In the genomic region with DNA sequence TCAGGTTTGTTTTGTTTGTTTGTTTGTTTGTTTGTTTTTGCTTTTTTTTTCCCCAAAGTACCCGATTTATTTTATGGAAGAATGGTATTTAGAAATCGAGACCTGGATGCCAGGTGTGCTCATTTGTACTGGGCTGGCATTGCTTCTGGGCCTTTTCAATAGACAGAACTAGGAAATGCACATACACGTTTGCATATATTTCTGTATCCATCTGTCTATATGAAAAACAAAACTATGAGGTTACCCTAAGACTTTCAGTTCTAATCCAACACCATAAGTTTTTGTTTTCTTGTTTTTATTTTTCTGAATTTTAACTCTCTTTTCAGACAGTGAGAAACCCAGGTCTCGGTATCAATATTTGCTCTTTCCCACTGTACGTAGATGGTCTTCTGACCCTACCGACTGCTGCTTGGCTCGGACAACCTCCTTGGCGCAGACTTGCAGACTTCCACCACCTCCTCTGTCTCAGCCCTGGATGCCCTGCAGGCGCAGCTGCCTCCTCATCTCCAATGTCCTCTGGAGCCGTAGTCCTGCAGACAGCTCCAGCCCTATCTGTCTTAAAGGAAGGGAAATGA, we compare ENCODE assay signal across 16 cellular contexts.
"Had no signal": no experiment of that assay in that cellular context is flagged by ENCODE, and none has a peak within 500 bp of the region (broad histone marks: within the 10 kb centered on the region; RNA-seq: fewer than 3 reads in every experiment).

No MANE protein-coding gene starts in this region.

- DNase-seq: activated CD4-positive, alpha-beta T cell treated with anti-CD3 and anti-CD28 coated beads, Interleukin-2, amount 10 ng/mL, durations not matched to agents 24 days and 14 days; activated naive CD4-positive, alpha-beta T cell treated with Interleukin-2 at 50 U/mL for 16 hours; activated naive CD8-positive, alpha-beta T cell treated with anti-CD3 and anti-CD28 coated beads, Interleukin-2, amount 50 U/mL, for 24 hours; colonic mucosa; effector CD4-positive, alpha-beta T cell; foreskin keratinocyte; head of caudate nucleus; mucosa of descending colon; naive thymus-derived CD8-positive, alpha-beta T cell; stimulated activated CD4-positive, alpha-beta T cell treated with anti-CD3 and anti-CD28 coated beads, Interleukin-4, amount 100 ng/mL, for 4 hours; stimulated activated naive CD8-positive, alpha-beta T cell treated with anti-CD3 and anti-CD28 coated beads, Interleukin-15, amount 100 ng/mL, for 72 hours had no signal

- H3K4me3 ChIP-seq: ascending aorta, colonic mucosa, mucosa of descending colon, right atrium auricular region, skin epidermis, thoracic aorta had no signal

- ATAC-seq: activated naive CD8-positive, alpha-beta T cell treated with anti-CD3 and anti-CD28 coated beads, Interleukin-2, amount 50 U/mL, for 24 hours; foreskin keratinocyte; mucosa of descending colon; naive thymus-derived CD8-positive, alpha-beta T cell; stimulated activated naive CD8-positive, alpha-beta T cell treated with anti-CD3 and anti-CD28 coated beads, Interleukin-15, amount 100 ng/mL, for 72 hours had no signal

- H3K36me3 ChIP-seq: ascending aorta, colonic mucosa, right atrium auricular region, thoracic aorta had no signal

- H3K27ac ChIP-seq: ascending aorta, colonic mucosa, foreskin keratinocyte, right atrium auricular region, skin epidermis, thoracic aorta had no signal

- H3K27me3 ChIP-seq: ascending aorta, colonic mucosa, foreskin keratinocyte, right atrium auricular region had no signal

- FAIRE-seq: endothelial cell of umbilical vein had no signal

- H3K4me1 ChIP-seq: ascending aorta, colonic mucosa, right atrium auricular region had no signal

- H3K9me3 ChIP-seq: ascending aorta, colonic mucosa, mucosa of descending colon, right atrium auricular region, thoracic aorta had no signal
